ENCODE assay signal across 8 cellular contexts in the genomic region with DNA sequence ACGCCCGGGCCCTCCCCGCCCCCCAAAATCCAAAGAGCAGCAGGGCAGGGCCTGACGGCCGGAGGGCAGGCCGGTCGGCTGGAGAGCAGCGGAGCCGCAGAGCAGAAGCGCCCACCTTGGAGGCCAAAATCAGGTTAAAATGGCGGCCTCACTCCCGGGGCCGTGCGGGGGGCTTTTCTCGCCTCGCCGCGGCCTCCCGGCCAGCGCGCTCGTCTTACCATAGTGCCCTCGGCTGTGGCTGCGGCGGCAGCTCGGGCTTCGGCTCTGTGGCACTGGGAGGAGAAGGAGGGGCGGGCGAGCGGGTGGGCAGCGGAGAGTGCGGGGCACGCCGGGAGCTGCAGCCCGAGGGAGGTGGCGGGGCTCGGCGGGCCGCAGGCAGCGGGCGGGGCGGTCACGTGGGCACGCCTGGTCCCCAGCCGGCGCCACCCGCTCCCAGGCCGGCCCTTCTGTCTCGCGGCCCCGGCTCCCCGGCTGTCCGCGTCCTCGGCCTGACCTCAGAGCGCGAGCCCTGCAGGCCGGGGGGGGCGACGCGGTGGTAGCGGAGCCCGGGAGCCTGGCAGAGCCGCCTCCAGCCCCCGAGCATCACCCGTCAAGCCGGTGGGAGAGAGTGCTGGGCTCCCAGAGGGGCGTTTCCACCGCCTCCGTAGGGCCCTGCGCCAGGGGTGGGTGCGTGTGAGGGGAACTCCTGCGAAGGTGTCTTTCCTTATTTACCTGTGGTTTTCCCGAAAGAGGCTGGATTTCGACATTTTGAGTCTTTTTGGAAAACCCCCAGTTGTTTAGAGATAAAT. TPM values are rescaled to one million over a fixed set of nuclear protein-coding genes. Genes with fewer than 3 reads are reported as not detected.
DNase-seq lines count a peak whose midpoint lies in the region; FAIRE-seq and TF ChIP-seq lines count a peak whose summit lies in the region.

A gene (minus strand): TSS at position 274 of the 788 bp plus-strand sequence. CDS start 53 bp downstream, at position 221.

- H3K4ac ChIP-seq in neuronal stem cell (ENCODE audit: low read length) = no peak within 1 kb of the TSS

- H3K4me1 ChIP-seq in Loucy (ENCODE audit: insufficient read depth, low read length, poor library complexity, severe bottlenecking) (peaks cover 29% of the 10 kb centered on the region), neuronal stem cell (ENCODE audit: control insufficient read depth in 2 of 2, insufficient read depth in 1 of 2, low read depth in 1 of 2, low read length in 2 of 2) (peaks cover 0 to 6% of the 10 kb centered on the region in 2 donors), subcutaneous abdominal adipose tissue (ENCODE audit: control insufficient read depth in 5 of 5, insufficient read depth in 5 of 5, low read length in 5 of 5) (peaks cover 2 to 32% (median 27%) of the 10 kb centered on the region in 5 donors)

- H3K79me1 ChIP-seq in neuronal stem cell (ENCODE audit: low read depth, low read length) = no peaks in the 10 kb centered on the region

- peak within 1 kb of the TSS; percentile 89 for H4K8ac ChIP-seq in neuronal stem cell (ENCODE audit: low read depth, low read length)

- peak within 1 kb of the TSS; percentile 89 for H2AFZ ChIP-seq in Loucy (ENCODE audit: low read length)
- H2AFZ ChIP-seq in neuronal stem cell (ENCODE audit: low read length) = peak within 1 kb of the TSS; percentile 99

- no peak for FAIRE-seq in frontal cortex (lab: Jason Lieb, UNC)

- no peak within 1 kb of the TSS for H2AK5ac ChIP-seq in neuronal stem cell (ENCODE audit: low read depth, low read length)

- H2BK12ac ChIP-seq in neuronal stem cell (ENCODE audit: low read length) = no peak within 1 kb of the TSS

- H3K14ac ChIP-seq in neuronal stem cell (ENCODE audit: low read length) = peak within 1 kb of the TSS; percentile 43

- peak within 1 kb of the TSS; percentile 96 for H3K18ac ChIP-seq in neuronal stem cell (ENCODE audit: low read length)

- DNase-seq in ELR (ENCODE audit: low read depth) = peak; percentile 84
- DNase-seq in H4 (ENCODE audit: low spot score) = peak; percentile 75
- peak; percentile 73 for DNase-seq in SHP77 treated with DMSO at 0.1 percent for 48 hours (lab: John Stamatoyannopoulos, UW)
- DNase-seq in activated naive CD4-positive, alpha-beta T cell treated with Interleukin-2 at 50 U/mL for 16 hours = peak; percentile 75
- DNase-seq in frontal cortex (ENCODE audit: low spot score in 2 of 2) = peak; percentile 93 to 95
- DNase-seq in neuronal stem cell (ENCODE audit: low spot score) = peak; percentile 87

- H3K27ac ChIP-seq in neuronal stem cell (replicated peaks; ENCODE audit: low read length) (peak within 1 kb of the TSS; percentile 89), subcutaneous abdominal adipose tissue (ENCODE audit: low read depth, low read length) (peak within 1 kb of the TSS; percentile 81)

- H2BK5ac ChIP-seq in neuronal stem cell (ENCODE audit: low read length) = no peak within 1 kb of the TSS

- no peak within 1 kb of the TSS for H2BK120ac ChIP-seq in neuronal stem cell (ENCODE audit: low read depth, low read length)

- H4K91ac ChIP-seq in neuronal stem cell (ENCODE audit: low read depth, low read length, poor library complexity) = no peak within 1 kb of the TSS

- H3K36me3 ChIP-seq in Loucy (ENCODE audit: insufficient read depth, low read length) (no peaks in the 10 kb centered on the region), neuronal stem cell (replicated peaks in 1 of 2; ENCODE audit: control insufficient read depth in 2 of 2, insufficient read depth in 2 of 2, low read length in 2 of 2) (peaks cover 0 to 27% of the 10 kb centered on the region in 2 donors), subcutaneous abdominal adipose tissue (ENCODE audit: control insufficient read depth in 5 of 5, insufficient read depth in 5 of 5, low read length in 5 of 5) (peaks cover 4 to 11% (median 8%) of the 10 kb centered on the region in 5 donors)

- peaks cover 29% of the 10 kb centered on the region for H3K79me2 ChIP-seq in Loucy (ENCODE audit: insufficient read depth, low read length)

- no peaks in the 10 kb centered on the region for H4K20me1 ChIP-seq in Loucy (ENCODE audit: insufficient read depth, low read length, poor library complexity, severe bottlenecking)

- no peaks in the 10 kb centered on the region for H3K9me2 ChIP-seq in Loucy (replicated peaks; ENCODE audit: low read depth, low read length)

- H3K23ac ChIP-seq in neuronal stem cell (ENCODE audit: low read depth, low read length, poor library complexity) = no peak within 1 kb of the TSS

- no peak for TF ChIP-seq CTCF in Loucy (conservative IDR thresholded peaks at IDR 0.05; ENCODE audit: low read length)

- WGBS in neuronal stem cell (ENCODE audit: extremely low coverage in 2 of 2, insufficient read length in 2 of 2, insufficient replicate concordance in 1 of 2), 2 donors = no CpG with 5 or more reads among the region's 75 CpGs

- H3K27me3 ChIP-seq in Loucy (ENCODE audit: insufficient read depth, low read length, poor library complexity, severe bottlenecking) (no peaks in the 10 kb centered on the region), neuronal stem cell (ENCODE audit: control insufficient read depth in 3 of 3, insufficient read depth in 3 of 3, low read depth in 1 of 3, low read length in 3 of 3) (peaks cover 0 to 15% (median 0%) of the 10 kb centered on the region in 3 experiments), subcutaneous abdominal adipose tissue (ENCODE audit: control insufficient read depth in 5 of 5, insufficient read depth in 4 of 5, low read length in 5 of 5) (no peaks in the 10 kb centered on the region)

- H3F3A ChIP-seq in Loucy (ENCODE audit: low read depth) = peaks cover 13% of the 10 kb centered on the region

- no peak within 1 kb of the TSS for H2BK15ac ChIP-seq in neuronal stem cell (ENCODE audit: low read length)

- H3K4me3 ChIP-seq in Loucy (ENCODE audit: low read length, poor library complexity, severe bottlenecking) (peak within 1 kb of the TSS; percentile 94), neuronal stem cell (ENCODE audit: low read length in 2 of 2) (peak within 1 kb of the TSS; percentile 84 to 92), subcutaneous abdominal adipose tissue (ENCODE audit: low read depth in 1 of 5, low read length in 5 of 5) (peak within 1 kb of the TSS; percentile 82 to 90 (median 87))

- peak within 1 kb of the TSS; percentile 89 for H3K9ac ChIP-seq in Loucy (ENCODE audit: low read depth, low read length, poor library complexity, severe bottlenecking)
- H3K9ac ChIP-seq in neuronal stem cell (ENCODE audit: low read depth, low read length, poor library complexity) = peak within 1 kb of the TSS; percentile 90
- H3K9ac ChIP-seq in subcutaneous abdominal adipose tissue (ENCODE audit: low read length in 5 of 5) = peak within 1 kb of the TSS; percentile 71 to 86 (median 84)

- H3K9me3 ChIP-seq in Loucy (ENCODE audit: insufficient read depth, low read depth, low read length) = no peaks in the 10 kb centered on the region
- H3K9me3 ChIP-seq in neuronal stem cell (replicated peaks in 1 of 2; ENCODE audit: control insufficient read depth in 2 of 2, insufficient read depth in 1 of 2, low read depth in 1 of 2, low read length in 2 of 2) = no peaks in the 10 kb centered on the region
- H3K9me3 ChIP-seq in subcutaneous abdominal adipose tissue (ENCODE audit: control insufficient read depth in 5 of 5, low read length in 5 of 5) = no peaks in the 10 kb centered on the region

- peak within 1 kb of the TSS; percentile 94 for H3K4me2 ChIP-seq in Loucy (ENCODE audit: low read depth, low read length, poor library complexity, severe bottlenecking)
- H3K4me2 ChIP-seq in neuronal stem cell (ENCODE audit: insufficient read depth, low read length, poor library complexity, severe bottlenecking) = peak within 1 kb of the TSS; percentile 69

RNA-seq across cellular contexts. Expression of the gene that starts here (rescaled TPM):
- 77.8 and 97.7 TPM in 2 replicates for total RNA-seq in H4 (2014; rRNA removed; shearing (Covaris generic))
- 43.2 TPM for total RNA-seq in frontal cortex
- polyA plus RNA-seq in neuronal stem cell (2013, experiment 1 of 2) = 34.9 TPM
- polyA plus RNA-seq in neuronal stem cell (2013, experiment 2 of 2) = 35.4 TPM

Comparison
In these comparisons a context has a peak if more than half of its experiments do, and no peak if none do; other contexts are left out.
1. Peak in every context shown above with its lines: DNase-seq, H3K4me3 ChIP-seq and H3K27ac ChIP-seq.